Comparison of ENCODE assay signal across 15 cellular contexts in the genomic region with DNA sequence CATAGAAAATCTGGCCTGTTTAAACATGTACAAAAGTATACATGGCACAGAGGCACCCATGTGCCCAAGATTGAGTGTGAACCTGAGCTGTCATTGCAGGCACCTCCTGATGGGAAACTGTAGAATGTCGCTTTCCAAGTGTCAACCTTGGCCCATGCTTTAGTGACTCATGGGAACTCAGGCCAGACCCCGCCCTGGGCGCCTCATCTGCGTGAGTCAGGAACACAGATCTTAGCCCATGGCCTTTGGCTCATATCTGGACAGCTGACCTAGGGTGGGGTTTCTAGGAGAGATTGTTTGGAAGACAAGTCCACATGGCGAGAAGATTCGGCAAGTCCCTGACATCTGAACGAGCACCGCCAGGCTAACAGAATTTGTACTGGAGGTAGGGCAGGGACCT. TPM values are rescaled to one million over a fixed set of nuclear protein-coding genes. Genes with fewer than 3 reads are reported as not detected.
DNase-seq lines count a peak whose midpoint lies in the region; ATAC-seq and TF ChIP-seq lines count a peak whose summit lies in the region.
"Had no signal": no experiment of that assay in that cellular context is flagged by ENCODE, and none has a peak within 500 bp of the region (broad histone marks: within the 10 kb centered on the region; RNA-seq: fewer than 3 reads in every experiment).

No MANE protein-coding gene starts in this region.

- ATAC-seq in GM18867 (IDR thresholded peaks at IDR 0.05; ENCODE audit: unreplicated experiment) (no peak), HG03565 (IDR thresholded peaks at IDR 0.05; ENCODE audit: unreplicated experiment) (no peak)
- ATAC-seq: stimulated activated naive B cell treated with anti-CD40 and anti-IgM and Interleukin-4, amounts not matched to agents 10 μg/mL and 1 μg/mL and 100 μg/mL, for 72 hours had no signal

- no peak for TF ChIP-seq CTCF in mammary epithelial cell (conservative IDR thresholded peaks at IDR 0.05 in 1 of 2, IDR thresholded peaks at IDR 0.05 in 1 of 2; ENCODE audit: extremely low read depth in 1 of 2, insufficient read depth in 1 of 2, low read depth in 1 of 2, low read length in 2 of 2)
- TF ChIP-seq CTCF in tibial nerve (IDR thresholded peaks at IDR 0.05), result no peak

- H3K79me2 ChIP-seq in mammary epithelial cell (ENCODE audit: insufficient read depth, low read length), result no peaks in the 10 kb centered on the region

- no peak overlapping the region for H2AFZ ChIP-seq in mammary epithelial cell (ENCODE audit: low read depth, low read length)

- intact Hi-C loops in mammary epithelial cell (cut with micrococcal nuclease), result no loop called here

- WGBS in mammary epithelial cell (ENCODE audit: low coverage, missing lambda C conversion rate), result 66% methylated on average over 8 of the region's 8 CpGs
- 86 to 87% methylated on average over 8 of the region's 8 CpGs for WGBS in tibial nerve, 2 donors

- no peak overlapping the region for H3K9ac ChIP-seq in mammary epithelial cell (ENCODE audit: insufficient read depth, low read length)

- TF ChIP-seq POLR2A in tibial nerve (IDR thresholded peaks at IDR 0.05), result no peak

- DNase-seq in H4 (ENCODE audit: low spot score) (peak; percentile 33), mammary epithelial cell (peak; percentile 16), islet precursor cell (peak; percentile 49), tibial nerve (ENCODE audit: low spot score in 2 of 2) (peak; percentile 54 to 67), 8988T (no peak)
- DNase-seq: activated CD4-positive, alpha-beta memory T cell treated with anti-CD3 and anti-CD28 coated beads, Interleukin-2, amount 10 ng/mL, durations not matched to agents 7 days and 5 days; caudate nucleus; KBM-7; NCI-H2029; NCI-H748 treated with DMSO at 0.1 percent for 48 hours; SHP77; stimulated activated CD4-positive, alpha-beta T cell treated with anti-CD3 and anti-CD28 coated beads, Interleukin-4, amount 100 ng/mL, for 24 hours; stimulated activated naive B cell treated with anti-CD40 and anti-IgM and Interleukin-4, amounts not matched to agents 10 μg/mL and 1 μg/mL and 100 μg/mL, for 72 hours had no signal

- no peaks in the 10 kb centered on the region for H3K27me3 ChIP-seq in mammary epithelial cell (ENCODE audit: insufficient read depth, low read length)
- no peaks in the 10 kb centered on the region for H3K27me3 ChIP-seq in tibial nerve

- no peaks in the 10 kb centered on the region for H3K9me3 ChIP-seq in mammary epithelial cell (replicated peaks; ENCODE audit: insufficient read depth, low read length)
- H3K9me3 ChIP-seq in tibial nerve, result peaks cover 0 to 6% (median 0%) of the 10 kb centered on the region in 4 donors

- in situ Hi-C loops in mammary epithelial cell (cut with MboI; ENCODE audit: low sequenced_read_pairs in 2 of 2), result no loop called here

- H3K4me3 ChIP-seq in mammary epithelial cell (replicated peaks in 1 of 3; ENCODE audit: insufficient read depth in 1 of 3, low read depth in 2 of 3, low read length in 3 of 3), result no peak overlapping the region
- no peak overlapping the region for H3K4me3 ChIP-seq in tibial nerve

- no TSS peak for BruUV-seq in mammary epithelial cell (replicated peaks; lab: Mats Ljungman, UMichigan)

- H3K27ac ChIP-seq in mammary epithelial cell (ENCODE audit: insufficient read depth, low read depth, low read length), result no peak overlapping the region
- no peak overlapping the region for H3K27ac ChIP-seq in tibial nerve

- no peak overlapping the region for H3K4me2 ChIP-seq in mammary epithelial cell (ENCODE audit: insufficient read depth, low read depth, low read length)

- peak in 1 of 2 donors; percentile 37 for TF ChIP-seq EP300 in tibial nerve (IDR thresholded peaks at IDR 0.05)

- H4K20me1 ChIP-seq in mammary epithelial cell (ENCODE audit: insufficient read depth, low read length), result no peaks in the 10 kb centered on the region

- dilution Hi-C loops in mammary epithelial cell (cut with HindIII; ENCODE audit: low sequenced_read_pairs), result no loop called here

- H3K36me3 ChIP-seq in mammary epithelial cell (ENCODE audit: insufficient read depth, low read length) (no peaks in the 10 kb centered on the region), tibial nerve (no peaks in the 10 kb centered on the region)

- CTCF ChIA-PET in mammary epithelial cell (lab: Charles Lee; ENCODE audit: low non-redundant PET), result no interaction called here

- H3K4me1 ChIP-seq in mammary epithelial cell (ENCODE audit: insufficient read depth, low read length) (no peaks in the 10 kb centered on the region), tibial nerve (no peaks in the 10 kb centered on the region)

RNA-seq across cellular contexts. Expression of gene CYTL1, which starts 50.0 kb away (rescaled TPM):
- 103 and 104 TPM in 2 replicates for total RNA-seq in H4 (2014; rRNA removed; shearing (Covaris generic))
- total RNA-seq in mammary epithelial cell (not detected), tibial nerve (1 to 10 TPM in 2 of 4 donors, not detected in 2; 5.9 to 9.6 TPM)
- polyA plus RNA-seq in mammary epithelial cell, result 0.14 TPM
- not detected for polyA minus RNA-seq in mammary epithelial cell
- total RNA-seq: activated CD4-positive, alpha-beta memory T cell treated with anti-CD3 and anti-CD28 coated beads, Interleukin-2, amount 10 ng/mL, durations not matched to agents 7 days and 5 days had no signal
